18 cellular contexts compared by ENCODE assay signal in the genomic region with DNA sequence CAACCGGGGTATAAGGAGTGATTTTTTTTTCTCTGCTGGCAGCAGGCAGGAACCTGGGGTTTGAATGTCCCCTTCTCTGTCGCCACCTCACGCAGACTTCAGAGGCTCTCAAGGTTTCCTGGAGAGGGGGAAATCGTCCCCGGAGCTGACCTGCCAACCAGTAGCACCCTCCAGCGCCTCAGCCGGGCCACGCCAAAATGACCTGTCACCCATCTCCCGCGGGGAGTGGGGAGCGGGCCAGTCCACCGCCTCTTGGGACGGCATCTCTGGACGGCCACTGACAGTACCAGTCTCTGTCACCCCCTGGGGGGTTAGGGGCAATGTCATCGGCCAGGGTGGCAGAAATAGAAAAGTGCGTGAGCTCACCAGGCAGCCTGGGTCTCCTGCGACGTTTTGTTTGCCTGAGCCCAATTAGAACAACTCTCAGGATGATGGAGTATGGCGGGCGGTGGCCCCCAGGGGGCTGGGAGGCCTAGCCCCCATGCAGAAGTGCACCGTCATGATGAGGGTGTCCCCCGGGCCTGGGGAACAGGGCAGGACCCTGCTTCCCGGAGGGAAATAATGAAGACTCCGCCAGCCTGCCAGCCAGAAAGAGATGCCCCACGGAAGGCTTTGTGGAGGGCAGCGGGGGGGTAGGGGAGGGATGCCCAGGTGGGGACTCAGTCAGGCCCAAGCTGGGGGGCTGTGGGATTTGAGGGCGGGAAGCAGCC. TPM values are rescaled to one million over a fixed set of nuclear protein-coding genes. Genes with fewer than 3 reads are reported as not detected.
DNase-seq lines count a peak whose midpoint lies in the region; ATAC-seq, FAIRE-seq and TF ChIP-seq lines count a peak whose summit lies in the region.
"Had no signal": no experiment of that assay in that cellular context is flagged by ENCODE, and none has a peak within 500 bp of the region (broad histone marks: within the 10 kb centered on the region; RNA-seq: fewer than 3 reads in every experiment).

No MANE protein-coding gene starts in this region.

- ATAC-seq in left colon, result no peak
- ATAC-seq in HG02884 (IDR thresholded peaks at IDR 0.05; ENCODE audit: unreplicated experiment), result no peak
- ATAC-seq: lower lobe of right lung; naive thymus-derived CD4-positive, alpha-beta T cell had no signal

- TF ChIP-seq CTCF in glutamatergic neuron (IDR thresholded peaks at IDR 0.05; ENCODE audit: partially characterized antibody, unreplicated experiment) (no peak), osteoblast (IDR thresholded peaks at IDR 0.05; ENCODE audit: extremely low read depth, low read depth, low read length) (no peak)

- FAIRE-seq in GM12891 (lab: Jason Lieb, UNC), result peak; percentile 28

- H3K27ac ChIP-seq in osteoblast (ENCODE audit: low read depth, low read length), result no peak overlapping the region
- H3K27ac ChIP-seq: esophagus squamous epithelium, lower lobe of right lung, SJSA1, spleen, suprapubic skin had no signal

- H3K4me3 ChIP-seq in NT2/D1 (ENCODE audit: insufficient read length, low read depth) (peak overlapping the region; percentile 6), osteoblast (ENCODE audit: insufficient read depth, low read length) (no peak overlapping the region)
- H3K4me3 ChIP-seq: adrenal gland, lower lobe of right lung, SJSA1 had no signal

- peak overlapping the region; percentile 62 for H3K9ac ChIP-seq in NT2/D1 (ENCODE audit: insufficient read length, low read depth)

- H3K27me3 ChIP-seq in NT2/D1 (ENCODE audit: insufficient read depth, insufficient read length), result peaks cover 9% of the 10 kb centered on the region
- H3K27me3 ChIP-seq in osteoblast (ENCODE audit: insufficient read depth, low read length), result peaks cover 35% of the 10 kb centered on the region

- peaks cover 26% of the 10 kb centered on the region for H3K4me1 Mint-ChIP-seq in glutamatergic neuron (ENCODE audit: low read depth, unreplicated experiment)

- H3K36me3 ChIP-seq in NT2/D1 (ENCODE audit: insufficient read depth, insufficient read length, low read length) (peaks cover 31% of the 10 kb centered on the region), osteoblast (ENCODE audit: insufficient read depth, low read length) (no peaks in the 10 kb centered on the region)
- H3K36me3 ChIP-seq: adrenal gland, esophagus squamous epithelium, lower lobe of right lung, SJSA1, spleen, suprapubic skin had no signal

- H3K9me3 ChIP-seq in NT2/D1 (ENCODE audit: insufficient read depth, low read length), result peaks cover 5% of the 10 kb centered on the region; the same call in 1 of the 2 replicates
- H3K9me3 ChIP-seq in osteoblast (ENCODE audit: low read depth, low read length), result no peaks in the 10 kb centered on the region
- H3K9me3 ChIP-seq: adrenal gland, esophagus squamous epithelium, lower lobe of right lung, spleen, suprapubic skin had no signal

- TF ChIP-seq POLR2A in GM12891 (IDR thresholded peaks at IDR 0.05; ENCODE audit: low read depth, low read length), result no peak

- H3K4me2 ChIP-seq in osteoblast (ENCODE audit: insufficient read depth, low read length), result no peak overlapping the region

- peaks cover 24% of the 10 kb centered on the region for H3K9me3 Mint-ChIP-seq in glutamatergic neuron (ENCODE audit: unreplicated experiment)
- H3K9me3 Mint-ChIP-seq: T-helper 2 cell treated with Interferon-gamma antibody and Interleukin-4, amounts not matched to agents 5 μg/mL and 100 μg/mL, for 36 hours had no signal

- H3K79me2 ChIP-seq in osteoblast (ENCODE audit: insufficient read depth, low read length), result no peaks in the 10 kb centered on the region

- H3K4me3 Mint-ChIP-seq in glutamatergic neuron (ENCODE audit: unreplicated experiment), result peak overlapping the region; percentile 97

- H3K36me3 Mint-ChIP-seq in glutamatergic neuron (ENCODE audit: unreplicated experiment), result peaks cover 4% of the 10 kb centered on the region

- H3K27ac Mint-ChIP-seq in glutamatergic neuron (ENCODE audit: unreplicated experiment), result peak overlapping the region; percentile 100
- H3K27ac Mint-ChIP-seq: T-helper 2 cell treated with Interferon-gamma antibody and Interleukin-4, amounts not matched to agents 5 μg/mL and 100 μg/mL, for 36 hours had no signal

- DNase-seq in GM12891 (ENCODE audit: insufficient read length, low spot score) (no peak), NT2/D1 (ENCODE audit: low read depth, low spot score) (no peak), glutamatergic neuron (peak; percentile 77), osteoblast (ENCODE audit: insufficient read length, low spot score, missing footprints) (peak; percentile 74), left colon (no peak), NCI-H748 (lab: John Stamatoyannopoulos, UW; ENCODE audit: unreplicated experiment) (no peak), GM19240 (ENCODE audit: insufficient read length, low spot score) (no peak)
- DNase-seq: activated CD4-positive, CD25-positive, alpha-beta regulatory T cell; adrenal gland; esophagus squamous epithelium; lower lobe of right lung; naive thymus-derived CD4-positive, alpha-beta T cell; spleen; stimulated activated CD8-positive, alpha-beta memory T cell treated with anti-CD3 and anti-CD28 coated beads, Interleukin-4, amount 100 ng/mL, for 48 hours had no signal

- H3K27me3 Mint-ChIP-seq in glutamatergic neuron (ENCODE audit: unreplicated experiment), result peaks cover 29% of the 10 kb centered on the region

- H4K20me1 ChIP-seq in osteoblast (ENCODE audit: insufficient read depth, low read length), result no peaks in the 10 kb centered on the region

- intact Hi-C loops in left colon (cut with DNase I, micrococcal nuclease), result no loop called here

- H3K4me1 ChIP-seq in NT2/D1 (ENCODE audit: insufficient read depth, insufficient read length) (peaks cover 9% of the 10 kb centered on the region), osteoblast (ENCODE audit: insufficient read depth, low read length) (no peaks in the 10 kb centered on the region)

- no peak overlapping the region for H2AFZ ChIP-seq in osteoblast (ENCODE audit: low read length)

TF ChIP-seq in GM12891, 5 proteins besides CTCF, POLR2A, EP300 and RAD21:
- no peak for TF ChIP-seq POLR2AphosphoS5 (IDR thresholded peaks at IDR 0.05; ENCODE audit: low read depth, low read length)
- no peak for TF ChIP-seq TAF1 (IDR thresholded peaks at IDR 0.05; ENCODE audit: low read depth, low read length)
- TF ChIP-seq POU2F2 (IDR thresholded peaks at IDR 0.05; ENCODE audit: low read depth, low read length), result no peak
- no peak for TF ChIP-seq SPI1 (IDR thresholded peaks at IDR 0.05; ENCODE audit: low read depth, low read length)
- no peak for TF ChIP-seq PAX5 (IDR thresholded peaks at IDR 0.05; ENCODE audit: insufficient read depth, low read length, severe bottlenecking)

RNA-seq across cellular contexts. Expression of a gene that starts 2.6 kb away (rescaled TPM):
- polyA plus RNA-seq in GM12891 (2012; ENCODE audit: low read depth, missing spikeins), result 7.4 TPM
- total RNA-seq in glutamatergic neuron (ENCODE audit: unreplicated experiment) (1,064 TPM), osteoblast (218 and 227 TPM in 2 replicates), left colon (10 to 100 TPM; 11.8 to 27.6 TPM)

Comparison
In these comparisons a context has a peak if more than half of its experiments do, and no peak if none do; other contexts are left out.
1. DNase-seq: peak in glutamatergic neuron (single experiment) and osteoblast (single experiment); none in GM12891 (single experiment), NT2/D1 (single experiment), left colon (0 of 2), NCI-H748 (single experiment) and GM19240 (single experiment).